1 cellular context compared by ENCODE assay signal in the genomic region with DNA sequence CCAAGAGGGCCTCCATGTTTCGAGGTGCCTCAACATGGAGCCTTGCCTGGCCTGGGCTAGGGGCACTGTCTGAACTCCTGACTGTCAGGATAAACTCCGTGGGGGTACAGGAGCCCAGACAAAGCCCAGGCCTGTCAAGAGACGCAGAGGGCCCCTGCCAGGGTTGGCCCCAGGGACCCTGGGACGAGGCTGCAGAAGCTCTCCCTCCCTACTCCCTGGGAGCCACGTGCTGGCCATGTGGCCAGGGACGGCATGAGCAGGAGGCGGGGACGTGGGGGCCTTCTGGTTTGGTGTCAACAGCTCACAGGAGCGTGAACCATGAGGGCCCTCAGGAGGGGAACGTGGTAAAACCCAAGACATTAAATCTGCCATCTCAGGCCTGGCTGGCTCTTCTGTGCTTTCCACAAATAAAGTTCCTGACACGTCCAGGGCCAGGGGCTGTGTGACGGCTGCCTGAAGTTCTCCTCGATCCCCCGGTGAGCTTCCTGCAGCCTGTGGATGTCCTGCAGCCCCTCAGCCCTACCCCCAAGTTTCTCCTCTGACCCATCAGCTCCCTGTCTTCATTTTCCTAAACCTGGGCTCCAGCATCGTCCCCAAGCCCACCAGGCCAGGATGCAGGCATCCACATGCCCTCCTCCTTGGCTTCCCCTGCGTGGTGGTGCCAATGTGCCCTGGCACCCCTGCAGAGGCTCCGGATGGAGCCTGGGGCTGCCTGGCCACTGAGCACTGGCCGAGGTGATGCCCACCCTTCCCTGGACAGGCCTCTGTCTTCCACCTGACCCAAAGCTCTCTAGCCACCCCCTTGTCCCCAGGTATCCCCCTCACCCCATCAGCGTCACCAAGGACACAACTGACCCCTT.
TF ChIP-seq lines count a peak whose summit lies in the region.

No MANE protein-coding gene starts in this region.

TF ChIP-seq in GM12878, 131 proteins besides CTCF, POLR2A, EP300 and RAD21 (continued from another document):
- TF ChIP-seq USF1 (IDR thresholded peaks at IDR 0.05; ENCODE audit: borderline replicate concordance, extremely low read length, insufficient read depth, low read depth, low read length): peak; percentile 11
